ENCODE assay signal across 8 cellular contexts in genomic region chr11:46593550-46594382, GRCh38.
DNase-seq lines count a peak whose midpoint lies in the region; ATAC-seq, FAIRE-seq and TF ChIP-seq lines count a peak whose summit lies in the region.

Gene AMBRA1, minus strand, starts transcription at chr11:46594023. Its CDS starts 45,643 bp downstream, at chr11:46548380.

- DNase-seq in GM18507 (ENCODE audit: extremely low spot score, insufficient read length, low read depth) = peak; percentile 68
- DNase-seq in NCI-H2029 treated with DMSO at 0.1 percent for 48 hours (lab: John Stamatoyannopoulos, UW) = peak; percentile 87
- peak; percentile 83 for DNase-seq in T1000 (lab: John Stamatoyannopoulos, UW)
- DNase-seq in astrocyte of the spinal cord (ENCODE audit: low read depth, low spot score) = peak; percentile 94
- peak; percentile 20 to 94 (median 79) for DNase-seq in hypothalamus (lab: John Stamatoyannopoulos, UW)
- DNase-seq in retinal pigment epithelial cell (ENCODE audit: low read depth) = peak; percentile 83
- no peak for DNase-seq in cortex of kidney (lab: John Stamatoyannopoulos, UW)

- FAIRE-seq in GM18507 (lab: Jason Lieb, UNC) = peak; percentile 88

- TF ChIP-seq CTCF in astrocyte of the spinal cord (IDR thresholded peaks at IDR 0.05; ENCODE audit: low read depth, low read length) (no peak), retinal pigment epithelial cell (conservative IDR thresholded peaks at IDR 0.05; ENCODE audit: low read depth, low read length) (no peak)

- in situ Hi-C loops in astrocyte of the spinal cord (cut with HindIII; ENCODE audit: low sequenced_read_pairs) = no loop called here

- H3K4me3 ChIP-seq in astrocyte of the spinal cord (ENCODE audit: low read depth, low read length) (peak within 1 kb of the TSS; percentile 78), retinal pigment epithelial cell (ENCODE audit: low read length) (peak within 1 kb of the TSS; percentile 89)

- ATAC-seq in HG02973 (IDR thresholded peaks at IDR 0.05; ENCODE audit: unreplicated experiment) = peak; percentile 62
